ENCODE assay signal across 20 cellular contexts in the genomic region with DNA sequence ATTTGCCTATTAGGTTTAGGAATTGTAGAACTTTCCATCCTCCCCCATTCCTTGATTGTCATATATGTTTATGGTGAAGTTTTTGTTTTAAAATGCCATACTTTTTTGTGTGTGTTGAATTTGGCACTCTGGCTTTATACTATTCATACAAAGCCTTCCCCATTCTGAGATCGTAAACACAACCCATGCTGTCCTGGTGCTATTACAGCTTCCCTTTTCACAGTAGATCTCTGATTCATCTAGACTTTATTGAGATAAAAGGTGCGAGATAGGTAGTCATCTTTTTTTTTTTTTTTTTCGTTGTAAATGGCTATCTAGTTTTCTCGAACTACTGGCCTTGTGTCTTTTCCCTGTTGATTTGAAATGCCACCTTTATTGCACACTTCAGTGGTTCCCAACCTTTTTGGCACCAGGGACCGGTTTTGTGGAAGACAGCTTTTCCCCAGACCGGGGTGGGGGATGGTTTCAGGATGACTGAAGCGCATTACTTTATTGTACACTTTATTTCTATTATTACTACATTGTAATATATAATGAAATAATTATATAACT.
DNase-seq lines count a peak whose midpoint lies in the region; ATAC-seq, FAIRE-seq and TF ChIP-seq lines count a peak whose summit lies in the region.
"Had no signal": no experiment of that assay in that cellular context is flagged by ENCODE, and none has a peak within 500 bp of the region (broad histone marks: within the 10 kb centered on the region; RNA-seq: fewer than 3 reads in every experiment).

No MANE protein-coding gene starts in this region.

- intact Hi-C loops in activated B cell treated with CpG ODN at 0.5 μM for 24 hours (cut with micrococcal nuclease) = loop anchor here (1.0 to 2.0 kb wide), 4 partner anchors 15 to 93 kb away; no protein-coding TSS in a partner anchor
- intact Hi-C loops in pancreas (cut with DNase I) = no loop called here

- H3K27me3 ChIP-seq in pancreas = no peaks in the 10 kb centered on the region
- H3K27me3 ChIP-seq: colonic mucosa, SJCRH30 had no signal

- H3K9me3 Mint-ChIP-seq in stimulated activated naive CD8-positive, alpha-beta T cell treated with anti-CD3 and anti-CD28 coated beads, Interleukin-15, Interleukin-2, amounts not matched to agents 100 ng/mL and 50 ng/mL, for 24 hours = no peaks in the 10 kb centered on the region
- H3K9me3 Mint-ChIP-seq in activated B cell treated with CpG ODN at 0.5 μM for 24 hours = no peaks in the 10 kb centered on the region
- H3K9me3 Mint-ChIP-seq: activated naive CD8-positive, alpha-beta T cell treated with anti-CD3 and anti-CD28 coated beads, Interleukin-2, amount 10 ng/mL, durations not matched to agents 7 days and 5 days; activated T-helper 1 cell treated with anti-CD3 and anti-CD28 coated beads, Interleukin-12 subunit alpha, Interleukin-12 subunit beta, Interleukin-2, Interleukin-4 antibody, amounts not matched to agents 30 ng/mL and 10 ng/mL and 1 ng/mL, durations not matched to agents 14 hours and 24 hours and 36 hours; H9; stimulated activated naive CD8-positive, alpha-beta T cell treated with anti-CD3 and anti-CD28 coated beads, Interleukin-15, amount 100 ng/mL, for 72 hours; WTC11 had no signal

- H3K36me3 Mint-ChIP-seq in stimulated activated naive CD8-positive, alpha-beta T cell treated with anti-CD3 and anti-CD28 coated beads, Interleukin-15, Interleukin-2, amounts not matched to agents 100 ng/mL and 50 ng/mL, for 24 hours (ENCODE audit: low read depth) = peaks cover 14% of the 10 kb centered on the region
- H3K36me3 Mint-ChIP-seq in activated B cell treated with CpG ODN at 0.5 μM for 24 hours (ENCODE audit: low read depth) = peaks cover 8% of the 10 kb centered on the region

- TF ChIP-seq CTCF in HEK293 (tag by site-specific recombination; IDR thresholded peaks at IDR 0.05) = no peak
- TF ChIP-seq CTCF in activated B cell treated with CpG ODN at 0.5 μM for 24 hours (IDR thresholded peaks at IDR 0.05) = no peak
- no peak for TF ChIP-seq CTCF in pancreas (IDR thresholded peaks at IDR 0.05)

- no peak overlapping the region for H3K27ac ChIP-seq in HEK293 (ENCODE audit: extremely low read depth, low read depth, low read length)
- H3K27ac ChIP-seq in pancreas = no peak overlapping the region
- H3K27ac ChIP-seq: colonic mucosa, lower lobe of right lung, PC-9, SJCRH30 had no signal

- H3K4me1 ChIP-seq in HEK293 (ENCODE audit: control insufficient read depth, insufficient read depth, low read length) (peaks cover 13% of the 10 kb centered on the region), pancreas (peaks cover 0 to 8% (median 0%) of the 10 kb centered on the region in 3 donors)
- H3K4me1 ChIP-seq: colonic mucosa had no signal

- H3K9me3 ChIP-seq in HEK293 (ENCODE audit: control insufficient read depth, insufficient read depth, low read depth, low read length) = no peaks in the 10 kb centered on the region
- no peaks in the 10 kb centered on the region for H3K9me3 ChIP-seq in pancreas
- H3K9me3 ChIP-seq: colonic mucosa, lower lobe of right lung, SJCRH30 had no signal

- H3K4me3 ChIP-seq in HEK293 (ENCODE audit: low read depth, low read length) (no peak overlapping the region), pancreas (no peak overlapping the region)
- H3K4me3 ChIP-seq: colonic mucosa, lower lobe of right lung, PC-9, SJCRH30 had no signal

- H3K36me3 ChIP-seq in HEK293 (ENCODE audit: control insufficient read depth in 2 of 2, insufficient read depth in 1 of 2, low read length in 2 of 2) = no peaks in the 10 kb centered on the region
- no peaks in the 10 kb centered on the region for H3K36me3 ChIP-seq in pancreas
- H3K36me3 ChIP-seq: colonic mucosa, lower lobe of right lung, SJCRH30 had no signal

- 64 to 73% methylated on average over 7 of the region's 7 CpGs for WGBS in pancreas, 2 donors

- H3K4me1 Mint-ChIP-seq in stimulated activated naive CD8-positive, alpha-beta T cell treated with anti-CD3 and anti-CD28 coated beads, Interleukin-15, Interleukin-2, amounts not matched to agents 100 ng/mL and 50 ng/mL, for 24 hours (ENCODE audit: low read depth) = peaks cover 67% of the 10 kb centered on the region
- H3K4me1 Mint-ChIP-seq in activated B cell treated with CpG ODN at 0.5 μM for 24 hours = peaks cover 76% of the 10 kb centered on the region

- ATAC-seq in stimulated activated naive CD8-positive, alpha-beta T cell treated with anti-CD3 and anti-CD28 coated beads, Interleukin-15, Interleukin-2, amounts not matched to agents 100 U/mL and 50 U/mL, for 24 hours = no peak
- ATAC-seq in activated B cell treated with CpG ODN at 0.5 μM for 24 hours (ENCODE audit: low read depth) = peak; percentile 61
- ATAC-seq in pancreas = no peak

- CTCF ChIA-PET in HEK293 (lab: Yijun Ruan, JAX) = interaction anchor here (1.2 to 1.3 kb wide), 2 partner anchors 44 to 74 kb away, joined by 3 to 4 read pairs; no protein-coding TSS in a partner anchor
- CTCF ChIA-PET in activated B cell treated with CpG ODN at 0.5 μM for 24 hours (lab: Charles Lee) = interaction anchor here (1.5 to 1.8 kb wide), 2 partner anchors 14 to 96 kb away, joined by 3 to 6 read pairs; no protein-coding TSS in a partner anchor

- DNase-seq in stimulated activated naive CD8-positive, alpha-beta T cell treated with anti-CD3 and anti-CD28 coated beads, Interleukin-15, Interleukin-2, amounts not matched to agents 100 U/mL and 50 U/mL, for 24 hours = no peak
- DNase-seq in activated B cell treated with CpG ODN at 0.5 μM for 24 hours (no peak), pancreas (no peak), retina (no peak), HUDEP-2 (lab: John Stamatoyannopoulos, UW; ENCODE audit: unreplicated experiment in 76 of 76) (no peak)
- no peak for DNase-seq in stimulated activated CD4-positive, alpha-beta T cell treated with anti-CD3 and anti-CD28 coated beads, Interleukin-2, amount 100 ng/mL, for 48 hours
- DNase-seq: activated naive CD8-positive, alpha-beta T cell treated with anti-CD3 and anti-CD28 coated beads, Interleukin-2, amount 10 ng/mL, durations not matched to agents 7 days and 5 days; H9; lower lobe of right lung; NCI-H1092; occipital lobe; right cardiac atrium; SJCRH30; stimulated activated naive CD8-positive, alpha-beta T cell treated with anti-CD3 and anti-CD28 coated beads, Interleukin-15, amount 100 ng/mL, for 72 hours had no signal

- no peaks in the 10 kb centered on the region for H3K27me3 Mint-ChIP-seq in stimulated activated naive CD8-positive, alpha-beta T cell treated with anti-CD3 and anti-CD28 coated beads, Interleukin-15, Interleukin-2, amounts not matched to agents 100 ng/mL and 50 ng/mL, for 24 hours
- no peaks in the 10 kb centered on the region for H3K27me3 Mint-ChIP-seq in activated B cell treated with CpG ODN at 0.5 μM for 24 hours
- H3K27me3 Mint-ChIP-seq: activated naive CD8-positive, alpha-beta T cell treated with anti-CD3 and anti-CD28 coated beads, Interleukin-2, amount 10 ng/mL, durations not matched to agents 7 days and 5 days; stimulated activated naive CD8-positive, alpha-beta T cell treated with anti-CD3 and anti-CD28 coated beads, Interleukin-15, amount 100 ng/mL, for 72 hours had no signal

- POLR2A ChIA-PET in HEK293 (lab: Yijun Ruan, JAX) (no interaction called here), activated B cell treated with CpG ODN at 0.5 μM for 24 hours (lab: Charles Lee) (interaction anchor here (0.7 to 2.4 kb wide), 11 partner anchors 12 to 95 kb away, joined by 3 to 14 read pairs (median 3); a partner anchor contains a TSS)

- FAIRE-seq in pancreas (lab: Jason Lieb, UNC) = no peak

- no peak overlapping the region for H3K4me3 Mint-ChIP-seq in stimulated activated naive CD8-positive, alpha-beta T cell treated with anti-CD3 and anti-CD28 coated beads, Interleukin-15, Interleukin-2, amounts not matched to agents 100 ng/mL and 50 ng/mL, for 24 hours
- H3K4me3 Mint-ChIP-seq in activated B cell treated with CpG ODN at 0.5 μM for 24 hours = peak overlapping the region; percentile 1
- H3K4me3 Mint-ChIP-seq: activated naive CD8-positive, alpha-beta T cell treated with anti-CD3 and anti-CD28 coated beads, Interleukin-2, amount 10 ng/mL, durations not matched to agents 7 days and 5 days; activated T-helper 1 cell treated with anti-CD3 and anti-CD28 coated beads, Interleukin-12 subunit alpha, Interleukin-12 subunit beta, Interleukin-2, Interleukin-4 antibody, amounts not matched to agents 30 ng/mL and 10 ng/mL and 1 ng/mL, durations not matched to agents 14 hours and 24 hours and 36 hours; H9; stimulated activated naive CD8-positive, alpha-beta T cell treated with anti-CD3 and anti-CD28 coated beads, Interleukin-15, amount 100 ng/mL, for 72 hours; WTC11 had no signal

- H3K27ac Mint-ChIP-seq in stimulated activated naive CD8-positive, alpha-beta T cell treated with anti-CD3 and anti-CD28 coated beads, Interleukin-15, Interleukin-2, amounts not matched to agents 100 ng/mL and 50 ng/mL, for 24 hours = peak overlapping the region; percentile 17
- H3K27ac Mint-ChIP-seq in activated B cell treated with CpG ODN at 0.5 μM for 24 hours = peak overlapping the region; percentile 7
- H3K27ac Mint-ChIP-seq: activated naive CD8-positive, alpha-beta T cell treated with anti-CD3 and anti-CD28 coated beads, Interleukin-2, amount 10 ng/mL, durations not matched to agents 7 days and 5 days; activated T-helper 1 cell treated with anti-CD3 and anti-CD28 coated beads, Interleukin-12 subunit alpha, Interleukin-12 subunit beta, Interleukin-2, Interleukin-4 antibody, amounts not matched to agents 30 ng/mL and 10 ng/mL and 1 ng/mL, durations not matched to agents 14 hours and 24 hours and 36 hours; H9; stimulated activated naive CD8-positive, alpha-beta T cell treated with anti-CD3 and anti-CD28 coated beads, Interleukin-15, amount 100 ng/mL, for 72 hours; WTC11 had no signal
